Comparison of ENCODE assay signal across 17 cellular contexts in genomic region chr21:15586752-15587436, GRCh38.
A peak's percentile ranks its signal among the peaks of the same experiment; 100 is the strongest.
DNase-seq lines count a peak whose midpoint lies in the region; ATAC-seq, FAIRE-seq and TF ChIP-seq lines count a peak whose summit lies in the region.
"Had no signal": no experiment of that assay in that cellular context is flagged by ENCODE, and none has a peak within 500 bp of the region (broad histone marks: within the 10 kb centered on the region; RNA-seq: fewer than 3 reads in every experiment).

No MANE protein-coding gene starts in this region.

- no TSS peak for BruUV-seq in Caco-2 (replicated peaks; lab: Mats Ljungman, UMichigan)

- no peaks in the 10 kb centered on the region for H3K79me2 ChIP-seq in neural progenitor cell (ENCODE audit: low read depth)

- FAIRE-seq in endometrium (lab: Jason Lieb, UNC) = peak; percentile 4
- FAIRE-seq: G401.6, GM12891, HepG2 had no signal

- peak overlapping the region; percentile 60 for H2AFZ ChIP-seq in neural progenitor cell (replicated peaks)
- H2AFZ ChIP-seq: GM23248 had no signal

- H3K27me3 ChIP-seq in Caco-2 (replicated peaks; ENCODE audit: control insufficient read depth, insufficient read depth, low read length) (no peaks in the 10 kb centered on the region), neural progenitor cell (no peaks in the 10 kb centered on the region)
- H3K27me3 ChIP-seq: BLaER1 had no signal

- H3K4me3 ChIP-seq in Caco-2 (ENCODE audit: low read depth, low read length) (no peak overlapping the region), neural progenitor cell (no peak overlapping the region)
- H3K4me3 ChIP-seq: BLaER1, GM23248 had no signal

- no peak overlapping the region for H3K9ac ChIP-seq in neural progenitor cell
- H3K9ac ChIP-seq: BLaER1, GM23248 had no signal

- H3K27ac Mint-ChIP-seq in Caco-2 (ENCODE audit: unreplicated experiment) (peak overlapping the region; percentile 43), neural progenitor cell (no peak overlapping the region), HFFc6 (no peak overlapping the region)
- H3K27ac Mint-ChIP-seq: CD8-positive, alpha-beta T cell; IgD-negative memory B cell had no signal

- H3K36me3 Mint-ChIP-seq in Caco-2 (ENCODE audit: insufficient read depth, unreplicated experiment) = no peaks in the 10 kb centered on the region
- H3K36me3 Mint-ChIP-seq in neural progenitor cell = no peaks in the 10 kb centered on the region
- no peaks in the 10 kb centered on the region for H3K36me3 Mint-ChIP-seq in HFFc6 (ENCODE audit: low read depth)
- H3K36me3 Mint-ChIP-seq: CD8-positive, alpha-beta T cell had no signal

- no peaks in the 10 kb centered on the region for H3K27me3 Mint-ChIP-seq in Caco-2 (ENCODE audit: insufficient read depth, unreplicated experiment)
- no peaks in the 10 kb centered on the region for H3K27me3 Mint-ChIP-seq in neural progenitor cell (ENCODE audit: insufficient read depth, low read depth)
- H3K27me3 Mint-ChIP-seq in HFFc6 (ENCODE audit: insufficient read depth) = peaks cover 6% of the 10 kb centered on the region
- H3K27me3 Mint-ChIP-seq: IgD-negative memory B cell had no signal

- no peak overlapping the region for H3K4me2 ChIP-seq in neural progenitor cell
- H3K4me2 ChIP-seq: BLaER1 had no signal

- no peaks in the 10 kb centered on the region for H3F3A ChIP-seq in neural progenitor cell (ENCODE audit: low read depth)

- POLR2A ChIA-PET in Caco-2 (lab: Charles Lee) = no interaction called here

- no peak for ATAC-seq in GM18519 (IDR thresholded peaks at IDR 0.05; ENCODE audit: low FRiP score, unreplicated experiment)
- ATAC-seq: CD8-positive, alpha-beta T cell; HCT116; HepG2 had no signal

- peaks cover 5% of the 10 kb centered on the region for H3K9me3 Mint-ChIP-seq in Caco-2 (ENCODE audit: unreplicated experiment)
- no peaks in the 10 kb centered on the region for H3K9me3 Mint-ChIP-seq in neural progenitor cell
- H3K9me3 Mint-ChIP-seq in HFFc6 = no peaks in the 10 kb centered on the region
- H3K9me3 Mint-ChIP-seq: CD8-positive, alpha-beta T cell had no signal

- no peak overlapping the region for H3K27ac ChIP-seq in neural progenitor cell
- H3K27ac ChIP-seq: BLaER1, GM23248 had no signal

- CTCF ChIA-PET in Caco-2 (lab: Charles Lee) = no interaction called here

- H4K20me1 ChIP-seq in neural progenitor cell (ENCODE audit: low read depth) = no peaks in the 10 kb centered on the region
- H4K20me1 ChIP-seq: BLaER1 had no signal

- peaks cover 22% of the 10 kb centered on the region for H3K4me1 Mint-ChIP-seq in Caco-2 (ENCODE audit: low read depth, unreplicated experiment)
- H3K4me1 Mint-ChIP-seq in neural progenitor cell = no peaks in the 10 kb centered on the region
- H3K4me1 Mint-ChIP-seq in HFFc6 (ENCODE audit: low read depth) = no peaks in the 10 kb centered on the region
- H3K4me1 Mint-ChIP-seq: IgD-negative memory B cell had no signal

- DNase-seq in Caco-2 (peak; percentile 31 to 41), neural progenitor cell (ENCODE audit: low spot score) (no peak), HFFc6 (no peak), DMS 273 treated with DMSO at 0.1 percent for 48 hours (lab: John Stamatoyannopoulos, UW) (no peak), LoVo (ENCODE audit: low spot score) (no peak)
- DNase-seq: 8988T; CD8-positive, alpha-beta T cell; GM23248; H7 had no signal

- H3K4me3 Mint-ChIP-seq in Caco-2 (ENCODE audit: unreplicated experiment) (no peak overlapping the region), neural progenitor cell (no peak overlapping the region), HFFc6 (no peak overlapping the region)
- H3K4me3 Mint-ChIP-seq: CD8-positive, alpha-beta T cell; IgD-negative memory B cell had no signal

- no peak for TF ChIP-seq CTCF in Caco-2 (IDR thresholded peaks at IDR 0.05; ENCODE audit: insufficient read depth in 1 of 2, low read depth in 1 of 2, low read length in 1 of 2, severe bottlenecking in 1 of 2, unreplicated experiment in 1 of 2)
- TF ChIP-seq CTCF in neural progenitor cell (IDR thresholded peaks at IDR 0.05) = no peak
- TF ChIP-seq CTCF in HFFc6 (IDR thresholded peaks at IDR 0.05) = no peak

- intact Hi-C loops in Caco-2 (cut with micrococcal nuclease; ENCODE audit: unreplicated experiment) = no loop called here

- H3K9me3 ChIP-seq in Caco-2 = no peaks in the 10 kb centered on the region
- no peaks in the 10 kb centered on the region for H3K9me3 ChIP-seq in neural progenitor cell (ENCODE audit: low read depth)

- H3K4me1 ChIP-seq in Caco-2 = peaks cover 21% of the 10 kb centered on the region
- no peaks in the 10 kb centered on the region for H3K4me1 ChIP-seq in neural progenitor cell
- H3K4me1 ChIP-seq: BLaER1 had no signal

- no peaks in the 10 kb centered on the region for H3K36me3 ChIP-seq in Caco-2 (ENCODE audit: control insufficient read depth, insufficient read depth, low read length)
- no peaks in the 10 kb centered on the region for H3K36me3 ChIP-seq in neural progenitor cell
- H3K36me3 ChIP-seq: BLaER1 had no signal

Comparison
In these comparisons a context has a peak if more than half of its experiments do, and no peak if none do; other contexts are left out.
1. DNase-seq: peak in Caco-2 (2 of 2); none in neural progenitor cell (single experiment), HFFc6 (single experiment), DMS 273 treated with DMSO at 0.1 percent for 48 hours (single experiment) and LoVo (single experiment).